Comparison of ENCODE assay signal across 1 cellular context in the genomic region with DNA sequence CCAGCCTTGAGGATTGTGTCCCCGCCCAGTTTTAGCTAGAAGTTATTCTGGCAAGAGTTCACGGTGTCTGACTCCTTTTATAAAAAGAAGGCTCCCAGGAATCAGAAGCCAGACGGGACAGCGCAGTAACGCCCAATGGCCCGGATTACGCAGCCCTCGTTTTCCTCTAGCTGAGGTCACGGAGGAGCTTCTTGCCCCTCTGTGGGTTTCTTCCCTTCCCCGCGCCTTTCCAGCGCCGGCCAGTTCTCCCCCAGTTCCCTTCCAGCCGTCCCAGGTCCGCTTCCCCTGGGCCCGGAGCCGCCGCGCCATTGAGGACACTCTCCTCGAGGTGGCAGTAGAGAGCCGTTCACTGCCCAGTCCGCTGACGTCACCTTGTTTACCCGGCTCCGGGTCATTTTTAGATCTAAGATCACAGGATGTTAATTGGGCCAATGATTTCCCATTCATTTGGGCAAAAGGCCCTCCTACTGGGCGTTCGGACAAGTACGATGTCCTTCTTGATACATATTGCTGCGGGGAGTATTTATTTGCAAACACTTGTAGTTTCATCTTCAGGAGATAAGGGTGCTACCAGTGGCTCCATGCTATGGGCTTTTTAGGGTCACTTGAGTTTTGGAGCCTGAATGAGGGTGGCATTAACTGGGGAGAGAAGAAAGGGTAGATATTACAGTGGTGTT.
TF ChIP-seq lines count a peak whose summit lies in the region.

No MANE protein-coding gene starts in this region.

TF ChIP-seq in HepG2, 621 proteins besides CTCF, POLR2A, EP300 and RAD21 (continued from another document and continues in another):
- TF ChIP-seq FOXK1 (CRISPR knock-in tag; IDR thresholded peaks at IDR 0.05; ENCODE audit: borderline replicate concordance, low read depth) (peak; percentile 97), ATF1 (CRISPR knock-in tag; IDR thresholded peaks at IDR 0.05) (peak; percentile 94), RORA (CRISPR knock-in tag; IDR thresholded peaks at IDR 0.05) (no peak), ZNF564 (CRISPR knock-in tag; IDR thresholded peaks at IDR 0.05) (no peak), TIGD3 (CRISPR knock-in tag; IDR thresholded peaks at IDR 0.05; ENCODE audit: borderline replicate concordance) (no peak), DNMT1 (CRISPR knock-in tag; IDR thresholded peaks at IDR 0.05) (no peak), ZNF674 (CRISPR knock-in tag; IDR thresholded peaks at IDR 0.05; ENCODE audit: low read depth) (no peak), ZFY (CRISPR knock-in tag; IDR thresholded peaks at IDR 0.05) (0 out of 2 replicates have a peak, but pooled peaks have one; percentile 16), ZSCAN21 (CRISPR knock-in tag; IDR thresholded peaks at IDR 0.05; ENCODE audit: borderline replicate concordance) (no peak), MXD1 (CRISPR knock-in tag; IDR thresholded peaks at IDR 0.05) (no peak), SP1 (IDR thresholded peaks at IDR 0.05) (no peak), SP1 (CRISPR knock-in tag; IDR thresholded peaks at IDR 0.05) (no peak; the same call in 1 of the 2 replicates), ISL2 (CRISPR knock-in tag; IDR thresholded peaks at IDR 0.05) (peak; percentile 65), ZFP36L2 (CRISPR knock-in tag; IDR thresholded peaks at IDR 0.05) (no peak), NR0B2 (CRISPR knock-in tag; IDR thresholded peaks at IDR 0.05) (no peak), ZNF383 (CRISPR knock-in tag; IDR thresholded peaks at IDR 0.05; ENCODE audit: borderline replicate concordance) (peak; percentile 84; the same call in 1 of the 2 replicates), ELK4 (CRISPR knock-in tag; IDR thresholded peaks at IDR 0.05; ENCODE audit: borderline replicate concordance) (no peak), ZBTB7B (CRISPR knock-in tag; IDR thresholded peaks at IDR 0.05) (peak; percentile 37; the same call in 1 of the 2 replicates), GLI4 (CRISPR knock-in tag; IDR thresholded peaks at IDR 0.05; ENCODE audit: borderline replicate concordance) (no peak), DR1 (CRISPR knock-in tag; IDR thresholded peaks at IDR 0.05) (no peak), ZNF766 (CRISPR knock-in tag; IDR thresholded peaks at IDR 0.05; ENCODE audit: borderline replicate concordance) (no peak), NFYC (CRISPR knock-in tag; IDR thresholded peaks at IDR 0.05) (peak; percentile 30; the same call in 1 of the 2 replicates), ZBTB1 (CRISPR knock-in tag; IDR thresholded peaks at IDR 0.05; ENCODE audit: borderline replicate concordance) (no peak), HNF4A (CRISPR knock-in tag; IDR thresholded peaks at IDR 0.05) (peak; percentile 64; the same call in 1 of the 2 replicates), TCF12 (IDR thresholded peaks at IDR 0.05) (no peak), TCF12 (CRISPR knock-in tag; IDR thresholded peaks at IDR 0.05) (no peak; the same call in 1 of the 2 replicates), AGO1 (IDR thresholded peaks at IDR 0.05; ENCODE audit: low read depth, low read length, poor library complexity, severe bottlenecking) (no peak), TFDP2 (CRISPR knock-in tag; IDR thresholded peaks at IDR 0.05) (peak; percentile 40; the same call in 1 of the 2 replicates), CREB1 (IDR thresholded peaks at IDR 0.05) (peak; percentile 97), CREB1 (CRISPR knock-in tag; IDR thresholded peaks at IDR 0.05) (peak; percentile 96), ZNF317 (CRISPR knock-in tag; IDR thresholded peaks at IDR 0.05) (0 out of 2 replicates have a peak, but pooled peaks have one; percentile 44), SALL1 (CRISPR knock-in tag; IDR thresholded peaks at IDR 0.05) (peak; percentile 87), ZNF292 (CRISPR knock-in tag; IDR thresholded peaks at IDR 0.05; ENCODE audit: borderline replicate concordance, low read depth) (no peak), PRDM15 (CRISPR knock-in tag; IDR thresholded peaks at IDR 0.05) (peak; percentile 59; the same call in 1 of the 2 replicates), TOE1 (CRISPR knock-in tag; IDR thresholded peaks at IDR 0.05) (no peak), ATM (IDR thresholded peaks at IDR 0.05; ENCODE audit: borderline replicate concordance) (no peak), KDM4B (CRISPR knock-in tag; IDR thresholded peaks at IDR 0.05) (0 out of 2 replicates have a peak, but pooled peaks have one; percentile 39), ZNF260 (CRISPR knock-in tag; IDR thresholded peaks at IDR 0.05; ENCODE audit: borderline replicate concordance, low read depth) (no peak), CSRNP1 (CRISPR knock-in tag; IDR thresholded peaks at IDR 0.05) (no peak), KLF13 (CRISPR knock-in tag; IDR thresholded peaks at IDR 0.05) (no peak)
- TF ChIP-seq, protein P1, sequence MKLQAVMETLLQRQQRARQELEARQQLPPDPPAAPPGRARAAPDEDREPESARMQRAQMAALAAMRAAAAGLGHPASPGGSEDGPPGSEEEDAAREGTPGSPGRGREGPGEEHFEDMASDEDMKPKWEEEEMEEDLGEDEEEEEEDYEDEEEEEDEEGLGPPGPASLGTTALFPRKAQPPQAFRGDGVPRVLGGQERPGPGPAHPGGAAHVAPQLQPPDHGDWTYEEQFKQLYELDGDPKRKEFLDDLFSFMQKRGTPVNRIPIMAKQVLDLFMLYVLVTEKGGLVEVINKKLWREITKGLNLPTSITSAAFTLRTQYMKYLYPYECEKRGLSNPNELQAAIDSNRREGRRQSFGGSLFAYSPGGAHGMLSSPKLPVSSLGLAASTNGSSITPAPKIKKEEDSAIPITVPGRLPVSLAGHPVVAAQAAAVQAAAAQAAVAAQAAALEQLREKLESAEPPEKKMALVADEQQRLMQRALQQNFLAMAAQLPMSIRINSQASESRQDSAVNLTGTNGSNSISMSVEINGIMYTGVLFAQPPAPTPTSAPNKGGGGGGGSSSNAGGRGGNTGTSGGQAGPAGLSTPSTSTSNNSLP (IDR thresholded peaks at IDR 0.05; ENCODE audit: low read depth, low read length), result peak; percentile 71; the same call in 1 of the 2 replicates
